22 cellular contexts compared by ENCODE assay signal in genomic region chr12:1698638-1699214, GRCh38. TPM values are rescaled to one million over a fixed set of nuclear protein-coding genes. Genes with fewer than 3 reads are reported as not detected.
DNase-seq lines count a peak whose midpoint lies in the region; ATAC-seq and TF ChIP-seq lines count a peak whose summit lies in the region.
"Had no signal": no experiment of that assay in that cellular context is flagged by ENCODE, and none has a peak within 500 bp of the region (broad histone marks: within the 10 kb centered on the region; RNA-seq: fewer than 3 reads in every experiment).

No MANE protein-coding gene starts in this region.

- peaks cover 20% of the 10 kb centered on the region for H3K4me1 Mint-ChIP-seq in endodermal cell
- H3K4me1 Mint-ChIP-seq in progenitor cell of endocrine pancreas (ENCODE audit: low read depth) = peaks cover 44% of the 10 kb centered on the region

- no peak for ATAC-seq in HG02840 (IDR thresholded peaks at IDR 0.05; ENCODE audit: low FRiP score, unreplicated experiment)
- ATAC-seq: naive thymus-derived CD8-positive, alpha-beta T cell; upper lobe of right lung had no signal

- WGBS in endodermal cell (ENCODE audit: insufficient coverage in 1 of 2, insufficient read length in 1 of 2), 2 experiments = 85 to 87% methylated on average over 4 of the region's 4 CpGs

- peaks cover 5% of the 10 kb centered on the region for H3K4me1 ChIP-seq in endodermal cell (ENCODE audit: control insufficient read depth, insufficient read depth, low read length)
- H3K4me1 ChIP-seq: breast epithelium had no signal

- no peaks in the 10 kb centered on the region for H3K9me3 ChIP-seq in endodermal cell (ENCODE audit: control insufficient read depth, low read length)
- H3K9me3 ChIP-seq: breast epithelium, Peyer's patch, upper lobe of right lung had no signal

- no peak overlapping the region for H3K27ac ChIP-seq in endodermal cell (ENCODE audit: low read depth, low read length)
- H3K27ac ChIP-seq: breast epithelium, Peyer's patch, skin epidermis, upper lobe of right lung had no signal

- H3K27me3 Mint-ChIP-seq in endodermal cell (ENCODE audit: insufficient read depth) (no peaks in the 10 kb centered on the region), progenitor cell of endocrine pancreas (no peaks in the 10 kb centered on the region)
- H3K27me3 Mint-ChIP-seq: memory B cell; naive thymus-derived CD8-positive, alpha-beta T cell had no signal

- H3K9ac ChIP-seq in endodermal cell (ENCODE audit: extremely low read depth, low read length, poor library complexity, severe bottlenecking) = no peak overlapping the region

- no peak overlapping the region for H3K4me3 ChIP-seq in endodermal cell (ENCODE audit: low read length)
- H3K4me3 ChIP-seq: breast epithelium, Peyer's patch, skin epidermis, upper lobe of right lung had no signal

- TF ChIP-seq CTCF in LNCAP (IDR thresholded peaks at IDR 0.05) = peak; percentile 53
- peak; percentile 63 for TF ChIP-seq CTCF in endodermal cell (conservative IDR thresholded peaks at IDR 0.05)
- peak; percentile 13 for TF ChIP-seq CTCF in progenitor cell of endocrine pancreas (IDR thresholded peaks at IDR 0.05; ENCODE audit: unreplicated experiment)

- DNase-seq in NCI-H2171 treated with DMSO at 0.1 percent for 48 hours (lab: John Stamatoyannopoulos, UW) (peak; percentile 62), NCI-H2171 (lab: John Stamatoyannopoulos, UW) (no peak), endodermal cell (no peak), progenitor cell of endocrine pancreas (ENCODE audit: low spot score, unreplicated experiment) (no peak), NCI-H187 treated with DMSO at 0.1 percent for 48 hours (lab: John Stamatoyannopoulos, UW) (no peak), nucleus accumbens (lab: John Stamatoyannopoulos, UW) (no peak)
- DNase-seq: activated CD4-positive, CD25-positive, alpha-beta regulatory T cell treated with anti-CD3 and anti-CD28 coated beads, Interleukin-2, amount 50 U/mL, for 72 hours; cortex of kidney; DMS79 treated with DMSO at 0.1 percent for 48 hours; HFFc6; KBM-7; naive thymus-derived CD8-positive, alpha-beta T cell; NCI-H1048; Peyer's patch; stimulated activated CD4-positive, alpha-beta T cell treated with anti-CD3 and anti-CD28 coated beads, Interleukin-4, amount 100 ng/mL, for 1 hour; upper lobe of right lung had no signal

- H3K4me3 Mint-ChIP-seq in endodermal cell (no peak overlapping the region), progenitor cell of endocrine pancreas (ENCODE audit: low read depth) (no peak overlapping the region)
- H3K4me3 Mint-ChIP-seq: activated T-helper 1 cell treated with anti-CD3 and anti-CD28 coated beads, Interleukin-12 subunit alpha, Interleukin-12 subunit beta, Interleukin-2, Interleukin-4 antibody, amounts not matched to agents 30 ng/mL and 10 ng/mL and 1 ng/mL, durations not matched to agents 14 hours and 24 hours and 36 hours; HFFc6; memory B cell had no signal

- H3K36me3 ChIP-seq in endodermal cell (ENCODE audit: control insufficient read depth, insufficient read depth, low read length) = peaks cover 24% of the 10 kb centered on the region
- H3K36me3 ChIP-seq: breast epithelium, Peyer's patch, upper lobe of right lung had no signal

- H3K27me3 ChIP-seq in endodermal cell (ENCODE audit: control insufficient read depth, insufficient read depth, low read length, poor library complexity, severe bottlenecking) = no peaks in the 10 kb centered on the region
- H3K27me3 ChIP-seq: breast epithelium, Peyer's patch, upper lobe of right lung had no signal

- H3K36me3 Mint-ChIP-seq in endodermal cell (ENCODE audit: low read depth) (peaks cover 38% of the 10 kb centered on the region), progenitor cell of endocrine pancreas (ENCODE audit: insufficient read depth) (peaks cover 17% of the 10 kb centered on the region)

- H3K27ac Mint-ChIP-seq in endodermal cell (no peak overlapping the region), progenitor cell of endocrine pancreas (peak overlapping the region; percentile 72)
- H3K27ac Mint-ChIP-seq: activated T-helper 1 cell treated with anti-CD3 and anti-CD28 coated beads, Interleukin-12 subunit alpha, Interleukin-12 subunit beta, Interleukin-2, Interleukin-4 antibody, amounts not matched to agents 30 ng/mL and 10 ng/mL and 1 ng/mL, durations not matched to agents 14 hours and 24 hours and 36 hours; HFFc6; memory B cell had no signal

- peaks cover 4% of the 10 kb centered on the region for H3K9me3 Mint-ChIP-seq in endodermal cell
- no peaks in the 10 kb centered on the region for H3K9me3 Mint-ChIP-seq in progenitor cell of endocrine pancreas (ENCODE audit: low read depth)
- H3K9me3 Mint-ChIP-seq: activated T-helper 1 cell treated with anti-CD3 and anti-CD28 coated beads, Interleukin-12 subunit alpha, Interleukin-12 subunit beta, Interleukin-2, Interleukin-4 antibody, amounts not matched to agents 30 ng/mL and 10 ng/mL and 1 ng/mL, durations not matched to agents 14 hours and 24 hours and 36 hours; HFFc6; memory B cell; naive thymus-derived CD8-positive, alpha-beta T cell had no signal

RNA-seq across cellular contexts. Expression of gene ADIPOR2, which starts 7.9 kb away (rescaled TPM):
- total RNA-seq in endodermal cell (100 to 1,000 TPM in 1 of 2 donors, 10 to 100 TPM in 1; 53.7 to 124 TPM), progenitor cell of endocrine pancreas (83.6 and 85.4 TPM in 2 replicates)
- 37.8 TPM for polyA plus RNA-seq in endodermal cell (2013, experiment 1 of 2)
- polyA plus RNA-seq in endodermal cell (2013, experiment 2 of 2) = 37.2 TPM

Comparison
In these comparisons a context has a peak if more than half of its experiments do, and no peak if none do; other contexts are left out.
1. CTCF ChIP-seq: peak in every context shown above with its lines; median percentile 63 in endodermal cell; 53 in LNCAP; 13 in progenitor cell of endocrine pancreas.